In the genomic region with DNA sequence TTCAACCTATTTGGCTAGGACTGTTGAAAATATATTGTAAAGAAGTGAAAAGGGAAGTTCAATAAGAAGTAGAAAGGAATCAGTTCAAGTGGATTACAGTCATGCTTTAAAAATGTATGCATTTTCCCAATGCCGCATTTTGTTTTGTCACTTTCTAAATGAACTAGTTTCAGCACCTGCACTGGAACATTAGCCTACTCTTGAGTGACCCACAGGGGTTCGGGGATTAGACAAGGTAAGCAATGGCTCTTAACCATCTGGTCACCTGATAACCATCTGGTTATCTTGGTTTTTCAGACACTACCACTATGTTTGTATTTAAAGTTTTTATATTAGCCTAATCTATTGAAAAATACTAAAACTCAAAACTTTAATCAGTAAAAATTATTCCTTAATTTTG, we compare ENCODE assay signal across 20 cellular contexts.
"Had no signal": no experiment of that assay in that cellular context is flagged by ENCODE, and none has a peak within 500 bp of the region (broad histone marks: within the 10 kb centered on the region; RNA-seq: fewer than 3 reads in every experiment).

No MANE protein-coding gene starts in this region.

- H3K27me3 ChIP-seq: thyroid gland had no signal

- FAIRE-seq: islet of Langerhans had no signal

- DNase-seq: activated CD4-positive, alpha-beta memory T cell treated with anti-CD3 and anti-CD28 coated beads for 36 hours; activated CD4-positive, alpha-beta T cell treated with anti-CD3 and anti-CD28 coated beads for 48 hours; activated CD4-positive, CD25-positive, alpha-beta regulatory T cell; activated effector memory CD4-positive, alpha-beta T cell treated with Interleukin-2 at 50 U/mL for 16 hours; activated naive CD4-positive, alpha-beta T cell treated with anti-CD3 and anti-CD28 coated beads, Interleukin-2, amount 10 ng/mL, durations not matched to agents 7 days and 5 days; activated T-cell treated with anti-CD3 and anti-CD28 coated beads, Interleukin-2, amount 50 U/mL, for 72 hours; amygdala; cerebellar nuclear complex; endodermal cell; heart left ventricle; left cardiac atrium; nucleus accumbens; right cardiac atrium; stimulated activated CD4-positive, alpha-beta T cell treated with anti-CD3 and anti-CD28 coated beads, Interleukin-4, amount 100 ng/mL, for 4 hours; substantia nigra; T-helper 9 cell; thyroid gland had no signal

- H3K9me3 ChIP-seq: heart left ventricle, thyroid gland had no signal

- H3K36me3 ChIP-seq: heart left ventricle, thyroid gland had no signal

- H2AFZ ChIP-seq: parathyroid adenoma had no signal

- ATAC-seq: activated T-cell treated with anti-CD3 and anti-CD28 coated beads, Interleukin-2, amount 50 U/mL, for 72 hours; heart left ventricle; left cardiac atrium; right cardiac atrium had no signal

- H3K9ac ChIP-seq: parathyroid adenoma had no signal

- H3K4me1 ChIP-seq: heart left ventricle, parathyroid adenoma, thyroid gland had no signal

- H3K79me2 ChIP-seq: parathyroid adenoma had no signal

- H3K4me3 ChIP-seq: coronary artery, heart left ventricle, thyroid gland had no signal

- H3K27ac ChIP-seq: coronary artery, heart left ventricle, parathyroid adenoma, thyroid gland had no signal
